Comparison of ENCODE assay signal across 7 cellular contexts in genomic region chr11:61793084-61793828, GRCh38. TPM values are rescaled to one million over a fixed set of nuclear protein-coding genes. Genes with fewer than 3 reads are reported as not detected.
A peak's percentile ranks its signal among the peaks of the same experiment; 100 is the strongest.
DNase-seq lines count a peak whose midpoint lies in the region; ATAC-seq lines count a peak whose summit lies in the region.

No MANE protein-coding gene starts in this region.

- H3K36me3 Mint-ChIP-seq in activated CD8-positive, alpha-beta T cell treated with anti-CD3 and anti-CD28 coated beads, Interleukin-2, amount 10 ng/mL, durations not matched to agents 7 days and 5 days (ENCODE audit: low read depth): peaks cover 61% of the 10 kb centered on the region

- peak; percentile 9 for ATAC-seq in GM18498 (IDR thresholded peaks at IDR 0.05; ENCODE audit: unreplicated experiment)
- ATAC-seq in HG03039 (IDR thresholded peaks at IDR 0.05; ENCODE audit: unreplicated experiment): peak; percentile 3
- ATAC-seq in activated CD8-positive, alpha-beta T cell treated with anti-CD3 and anti-CD28 coated beads, Interleukin-2, amount 10 ng/mL, durations not matched to agents 7 days and 5 days: peak; percentile 39
- ATAC-seq in stimulated activated naive CD8-positive, alpha-beta T cell treated with anti-CD3 and anti-CD28 coated beads, Interleukin-15, amount 100 ng/mL, for 72 hours: peak; percentile 44
- no peak for ATAC-seq in GM19324 (IDR thresholded peaks at IDR 0.05; ENCODE audit: low FRiP score, unreplicated experiment)

- H3K4me3 ChIP-seq in iPS-15b (ENCODE audit: low read depth, low read length): peak overlapping the region; percentile 93

- H3K4me1 ChIP-seq in iPS-15b (ENCODE audit: control insufficient read depth, insufficient read depth, low read length): no peaks in the 10 kb centered on the region

- no peaks in the 10 kb centered on the region for H3K9me3 ChIP-seq in iPS-15b (ENCODE audit: control insufficient read depth, insufficient read depth, low read length)

- H3K36me3 ChIP-seq in iPS-15b (ENCODE audit: control insufficient read depth, insufficient read depth, low read length): peaks cover 32% of the 10 kb centered on the region

- peak overlapping the region; percentile 100 for H3K27ac Mint-ChIP-seq in activated CD8-positive, alpha-beta T cell treated with anti-CD3 and anti-CD28 coated beads, Interleukin-2, amount 10 ng/mL, durations not matched to agents 7 days and 5 days
- H3K27ac Mint-ChIP-seq in stimulated activated naive CD8-positive, alpha-beta T cell treated with anti-CD3 and anti-CD28 coated beads, Interleukin-15, amount 100 ng/mL, for 72 hours: peak overlapping the region; percentile 98 to 100

- POLR2A ChIA-PET in activated CD8-positive, alpha-beta T cell treated with anti-CD3 and anti-CD28 coated beads, Interleukin-2, amount 10 ng/mL, durations not matched to agents 7 days and 5 days (lab: Charles Lee): interaction anchor here (0.7 to 4.1 kb wide), 15 partner anchors 8 to 330 kb away, joined by 3 to 39 read pairs (median 5); partner anchors contain the start of genes FADS2 and INCENP

- no peaks in the 10 kb centered on the region for H3K9me3 Mint-ChIP-seq in activated CD8-positive, alpha-beta T cell treated with anti-CD3 and anti-CD28 coated beads, Interleukin-2, amount 10 ng/mL, durations not matched to agents 7 days and 5 days (ENCODE audit: insufficient read depth)
- no peaks in the 10 kb centered on the region for H3K9me3 Mint-ChIP-seq in stimulated activated naive CD8-positive, alpha-beta T cell treated with anti-CD3 and anti-CD28 coated beads, Interleukin-15, amount 100 ng/mL, for 72 hours

- no peaks in the 10 kb centered on the region for H3K27me3 ChIP-seq in iPS-15b (ENCODE audit: control insufficient read depth, insufficient read depth, low read length)

- H3K27me3 Mint-ChIP-seq in activated CD8-positive, alpha-beta T cell treated with anti-CD3 and anti-CD28 coated beads, Interleukin-2, amount 10 ng/mL, durations not matched to agents 7 days and 5 days (ENCODE audit: low read depth): no peaks in the 10 kb centered on the region
- H3K27me3 Mint-ChIP-seq in stimulated activated naive CD8-positive, alpha-beta T cell treated with anti-CD3 and anti-CD28 coated beads, Interleukin-15, amount 100 ng/mL, for 72 hours: no peaks in the 10 kb centered on the region

- peak overlapping the region; percentile 100 for H3K9ac ChIP-seq in iPS-15b (ENCODE audit: low read depth, low read length)

- CTCF ChIA-PET in activated CD8-positive, alpha-beta T cell treated with anti-CD3 and anti-CD28 coated beads, Interleukin-2, amount 10 ng/mL, durations not matched to agents 7 days and 5 days (lab: Charles Lee): interaction anchor here (0.8 to 2.9 kb wide), 7 partner anchors 22 to 314 kb away, joined by 3 to 18 read pairs (median 9); partner anchors contain the start of gene FADS2

- peak overlapping the region; percentile 86 for H3K4me3 Mint-ChIP-seq in activated CD8-positive, alpha-beta T cell treated with anti-CD3 and anti-CD28 coated beads, Interleukin-2, amount 10 ng/mL, durations not matched to agents 7 days and 5 days
- H3K4me3 Mint-ChIP-seq in stimulated activated naive CD8-positive, alpha-beta T cell treated with anti-CD3 and anti-CD28 coated beads, Interleukin-15, amount 100 ng/mL, for 72 hours: peak overlapping the region; percentile 89 to 92

- peaks cover 59% of the 10 kb centered on the region for H3K4me1 Mint-ChIP-seq in activated CD8-positive, alpha-beta T cell treated with anti-CD3 and anti-CD28 coated beads, Interleukin-2, amount 10 ng/mL, durations not matched to agents 7 days and 5 days (ENCODE audit: low read depth)
- H3K4me1 Mint-ChIP-seq in stimulated activated naive CD8-positive, alpha-beta T cell treated with anti-CD3 and anti-CD28 coated beads, Interleukin-15, amount 100 ng/mL, for 72 hours: peaks cover 75% of the 10 kb centered on the region

- no peak for DNase-seq in activated CD8-positive, alpha-beta T cell treated with anti-CD3 and anti-CD28 coated beads, Interleukin-2, amount 10 ng/mL, durations not matched to agents 7 days and 5 days
- no peak for DNase-seq in stimulated activated naive CD8-positive, alpha-beta T cell treated with anti-CD3 and anti-CD28 coated beads, Interleukin-15, amount 100 ng/mL, for 72 hours
- DNase-seq in glomerular visceral epithelial cell (ENCODE audit: extremely low spot score): no peak

RNA-seq across cellular contexts. Expression of gene FEN1, which starts 0.5 kb away (rescaled TPM):
- 100 to 1,000 TPM; 146 TPM for total RNA-seq in activated CD8-positive, alpha-beta T cell treated with anti-CD3 and anti-CD28 coated beads, Interleukin-2, amount 10 ng/mL, durations not matched to agents 7 days and 5 days

RNA-seq across cellular contexts. Expression of gene TMEM258, which starts 0.9 kb away (rescaled TPM):
- total RNA-seq in activated CD8-positive, alpha-beta T cell treated with anti-CD3 and anti-CD28 coated beads, Interleukin-2, amount 10 ng/mL, durations not matched to agents 7 days and 5 days: 100 to 1,000 TPM; 154 to 163 TPM

RNA-seq across cellular contexts. Expression of gene FADS1, which starts 23.5 kb away (rescaled TPM):
- 10 to 100 TPM; 84.1 to 92.8 TPM for total RNA-seq in activated CD8-positive, alpha-beta T cell treated with anti-CD3 and anti-CD28 coated beads, Interleukin-2, amount 10 ng/mL, durations not matched to agents 7 days and 5 days

RNA-seq across cellular contexts. Expression of gene FADS2, which starts 34.8 kb away (rescaled TPM):
- total RNA-seq in activated CD8-positive, alpha-beta T cell treated with anti-CD3 and anti-CD28 coated beads, Interleukin-2, amount 10 ng/mL, durations not matched to agents 7 days and 5 days: 100 to 1,000 TPM; 395 to 416 TPM

RNA-seq across cellular contexts. Expression of gene MYRF, which starts 40.8 kb away (rescaled TPM):
- 1 to 10 TPM; 2.8 to 2.9 TPM for total RNA-seq in activated CD8-positive, alpha-beta T cell treated with anti-CD3 and anti-CD28 coated beads, Interleukin-2, amount 10 ng/mL, durations not matched to agents 7 days and 5 days
